Comparison of ENCODE assay signal across 17 cellular contexts in genomic region chr10:114609518-114610426, GRCh38.
"Had no signal": no experiment of that assay in that cellular context is flagged by ENCODE, and none has a peak within 500 bp of the region (broad histone marks: within the 10 kb centered on the region; RNA-seq: fewer than 3 reads in every experiment).

No MANE protein-coding gene starts in this region.

- H3K36me3 Mint-ChIP-seq: activated naive CD8-positive, alpha-beta T cell treated with anti-CD3 and anti-CD28 coated beads, Interleukin-2, amount 10 ng/mL, durations not matched to agents 7 days and 5 days; naive thymus-derived CD8-positive, alpha-beta T cell had no signal

- H3K4me1 Mint-ChIP-seq: activated naive CD8-positive, alpha-beta T cell treated with anti-CD3 and anti-CD28 coated beads, Interleukin-2, amount 10 ng/mL, durations not matched to agents 7 days and 5 days; naive thymus-derived CD8-positive, alpha-beta T cell had no signal

- H3K4me3 Mint-ChIP-seq: activated naive CD8-positive, alpha-beta T cell treated with anti-CD3 and anti-CD28 coated beads, Interleukin-2, amount 10 ng/mL, durations not matched to agents 7 days and 5 days; naive thymus-derived CD8-positive, alpha-beta T cell had no signal

- H3K36me3 ChIP-seq: neutrophil, sigmoid colon had no signal

- H3K9me3 ChIP-seq: neutrophil, sigmoid colon, testis had no signal

- H3K9me3 Mint-ChIP-seq: naive thymus-derived CD8-positive, alpha-beta T cell had no signal

- H3K4me3 ChIP-seq: lung, sigmoid colon, testis had no signal

- H3K27ac ChIP-seq: foreskin keratinocyte, neutrophil had no signal

- ATAC-seq: activated CD4-positive, CD25-positive, alpha-beta regulatory T cell treated with anti-CD3 and anti-CD28 coated beads, Interleukin-2, amount 50 U/mL, for 24 hours; esophagus mucosa; foreskin keratinocyte; naive thymus-derived CD8-positive, alpha-beta T cell; stimulated activated naive CD8-positive, alpha-beta T cell treated with anti-CD3 and anti-CD28 coated beads, Interleukin-15, Interleukin-2, amounts not matched to agents 100 U/mL and 50 U/mL, for 24 hours had no signal

- H3K27me3 ChIP-seq: neutrophil, sigmoid colon, testis had no signal

- H3K4me1 ChIP-seq: foreskin keratinocyte had no signal

- H3K27ac Mint-ChIP-seq: activated naive CD8-positive, alpha-beta T cell treated with anti-CD3 and anti-CD28 coated beads, Interleukin-2, amount 10 ng/mL, durations not matched to agents 7 days and 5 days had no signal

- DNase-seq: activated CD4-positive, alpha-beta T cell treated with anti-CD3 and anti-CD28 coated beads, Interleukin-2, amount 50 U/mL, for 4 hours; activated gamma-delta T cell; activated naive CD8-positive, alpha-beta T cell treated with anti-CD3 and anti-CD28 coated beads, Interleukin-2, amount 10 ng/mL, durations not matched to agents 7 days and 5 days; activated T-cell treated with anti-CD3 and anti-CD28 coated beads, Interleukin-2, amount 50 U/mL, for 1 hour; aorta; foreskin keratinocyte; kidney; naive thymus-derived CD8-positive, alpha-beta T cell; sigmoid colon; stimulated activated CD4-positive, alpha-beta T cell treated with anti-CD3 and anti-CD28 coated beads, Interleukin-12 subunit alpha, Interleukin-12 subunit beta, amount 100 ng/mL, for 4 hours; stimulated activated naive CD8-positive, alpha-beta T cell treated with anti-CD3 and anti-CD28 coated beads, Interleukin-15, Interleukin-2, amounts not matched to agents 100 U/mL and 50 U/mL, for 24 hours; SW 1271; testis had no signal
